27 cellular contexts compared by ENCODE assay signal in the genomic region with DNA sequence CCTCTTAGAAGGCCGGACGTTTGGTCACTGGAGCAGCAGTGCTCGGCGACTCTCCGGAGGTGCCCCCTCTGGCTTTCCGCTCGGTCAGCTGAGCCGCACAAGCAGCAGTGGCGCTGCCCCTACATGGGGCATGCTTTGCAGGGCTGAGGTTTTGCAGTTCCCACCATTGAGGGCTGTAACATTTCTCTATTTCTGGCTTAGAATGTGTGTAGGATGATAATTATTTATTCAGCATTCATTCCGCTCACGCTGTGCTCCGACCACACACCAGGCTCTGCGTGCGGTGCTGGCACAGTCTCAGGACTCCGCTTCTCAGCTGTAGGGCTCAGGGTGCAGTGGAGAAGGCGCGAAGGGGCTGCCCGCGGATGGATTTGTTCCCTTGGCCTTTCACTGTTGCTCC.
"Had no signal": no experiment of that assay in that cellular context is flagged by ENCODE, and none has a peak within 500 bp of the region (broad histone marks: within the 10 kb centered on the region; RNA-seq: fewer than 3 reads in every experiment).

No MANE protein-coding gene starts in this region.

- H3K4me1 ChIP-seq: adrenal gland had no signal

- H3K27ac Mint-ChIP-seq: activated CD4-positive, alpha-beta memory T cell treated with anti-CD3 and anti-CD28 coated beads, Interleukin-2, amount 10 ng/mL, durations not matched to agents 7 days and 5 days; activated CD4-positive, alpha-beta T cell treated with anti-CD3 and anti-CD28 coated beads, Interleukin-2, amount 10 ng/mL, durations not matched to agents 7 days and 5 days; activated naive CD8-positive, alpha-beta T cell treated with anti-CD3 and anti-CD28 coated beads, Interleukin-2, amount 10 ng/mL, durations not matched to agents 7 days and 5 days; activated T-cell treated with anti-CD3 and anti-CD28 coated beads, Interleukin-2, amount 50 U/mL, for 72 hours; activated T-helper 2 cell treated with anti-CD3 and anti-CD28 coated beads, Interferon-gamma antibody, Interleukin-2, Interleukin-4, amounts not matched to agents 10 μg/mL and 5 μg/mL and 100 μg/mL, durations not matched to agents 14 hours and 24 hours and 36 hours had no signal

- H3K36me3 ChIP-seq: adrenal gland had no signal

- H3K27me3 ChIP-seq: adrenal gland had no signal

- DNase-seq: activated CD4-positive, alpha-beta memory T cell treated with anti-CD3 and anti-CD28 coated beads, Interleukin-2, amount 10 ng/mL, durations not matched to agents 7 days and 5 days; activated CD4-positive, alpha-beta T cell treated with anti-CD3 and anti-CD28 coated beads, Interleukin-2, amount 10 ng/mL, durations not matched to agents 7 days and 5 days; activated CD4-positive, CD25-positive, alpha-beta regulatory T cell; activated gamma-delta T cell treated with Interleukin-2 at 50 U/mL for 16 hours; activated naive CD4-positive, alpha-beta T cell treated with anti-CD3 and anti-CD28 coated beads, Interleukin-2, amount 50 U/mL, for 16 hours; activated naive CD8-positive, alpha-beta T cell treated with anti-CD3 and anti-CD28 coated beads, Interleukin-2, amount 10 ng/mL, durations not matched to agents 7 days and 5 days; activated T-cell treated with anti-CD3 and anti-CD28 coated beads, Interleukin-2, amount 50 U/mL, for 72 hours; adrenal gland; anterior cingulate cortex; NCI-H1092; NCI-H1417; NCI-H1694; NCI-H2029 treated with DMSO at 0.1 percent for 48 hours; NCI-H345; NCI-H510A; NCI-H526 treated with DMSO at 0.1 percent for 48 hours; NK-92 treated with Interleukin-12 subunit alpha and Interleukin-12 subunit beta, amount 100 ng/mL, for 24 hours; OCI-M1; RPMI8226; SK-N-SH; T-helper 1 cell had no signal

- H3K4me3 Mint-ChIP-seq: activated CD4-positive, alpha-beta memory T cell treated with anti-CD3 and anti-CD28 coated beads, Interleukin-2, amount 10 ng/mL, durations not matched to agents 7 days and 5 days; activated CD4-positive, alpha-beta T cell treated with anti-CD3 and anti-CD28 coated beads, Interleukin-2, amount 10 ng/mL, durations not matched to agents 7 days and 5 days; activated naive CD8-positive, alpha-beta T cell treated with anti-CD3 and anti-CD28 coated beads, Interleukin-2, amount 10 ng/mL, durations not matched to agents 7 days and 5 days; activated T-cell treated with anti-CD3 and anti-CD28 coated beads, Interleukin-2, amount 50 U/mL, for 72 hours; brain had no signal

- H3K27ac ChIP-seq: adrenal gland, KMS-11, VCaP had no signal

- H3K9me3 Mint-ChIP-seq: activated CD4-positive, alpha-beta memory T cell treated with anti-CD3 and anti-CD28 coated beads, Interleukin-2, amount 10 ng/mL, durations not matched to agents 7 days and 5 days; activated naive CD8-positive, alpha-beta T cell treated with anti-CD3 and anti-CD28 coated beads, Interleukin-2, amount 10 ng/mL, durations not matched to agents 7 days and 5 days; activated T-cell treated with anti-CD3 and anti-CD28 coated beads, Interleukin-2, amount 50 U/mL, for 72 hours; activated T-helper 2 cell treated with anti-CD3 and anti-CD28 coated beads, Interferon-gamma antibody, Interleukin-2, Interleukin-4, amounts not matched to agents 10 μg/mL and 5 μg/mL and 100 μg/mL, durations not matched to agents 14 hours and 24 hours and 36 hours had no signal

- H3K9me3 ChIP-seq: adrenal gland, SK-N-SH had no signal

- H3K27me3 Mint-ChIP-seq: activated CD4-positive, alpha-beta memory T cell treated with anti-CD3 and anti-CD28 coated beads, Interleukin-2, amount 10 ng/mL, durations not matched to agents 7 days and 5 days; activated CD4-positive, alpha-beta T cell treated with anti-CD3 and anti-CD28 coated beads, Interleukin-2, amount 10 ng/mL, durations not matched to agents 7 days and 5 days had no signal

- H3K36me3 Mint-ChIP-seq: activated naive CD8-positive, alpha-beta T cell treated with anti-CD3 and anti-CD28 coated beads, Interleukin-2, amount 10 ng/mL, durations not matched to agents 7 days and 5 days had no signal

- H3K4me3 ChIP-seq: adrenal gland had no signal

- ATAC-seq: activated T-cell treated with anti-CD3 and anti-CD28 coated beads, Interleukin-2, amount 50 U/mL, for 72 hours; Panc1; Right ventricle myocardium inferior had no signal
